9 cellular contexts compared by ENCODE assay signal in genomic region chr14:50533314-50533705, GRCh38. TPM values are rescaled to one million over a fixed set of nuclear protein-coding genes. Genes with fewer than 3 reads are reported as not detected.
DNase-seq lines count a peak whose midpoint lies in the region; ATAC-seq lines count a peak whose summit lies in the region.
"Had no signal": no experiment of that assay in that cellular context is flagged by ENCODE, and none has a peak within 500 bp of the region (broad histone marks: within the 10 kb centered on the region; RNA-seq: fewer than 3 reads in every experiment).

No MANE protein-coding gene starts in this region.

- peak overlapping the region; percentile 78 for H3K27ac Mint-ChIP-seq in T-helper 1 cell treated with Interleukin-12 subunit alpha and Interleukin-12 subunit beta and Interleukin-4 antibody, amounts not matched to agents 30 μg/mL and 1 μg/mL, for 36 hours

- peaks cover 2% of the 10 kb centered on the region for H3K36me3 Mint-ChIP-seq in T-helper 1 cell treated with Interleukin-12 subunit alpha and Interleukin-12 subunit beta and Interleukin-4 antibody, amounts not matched to agents 30 μg/mL and 1 μg/mL, for 36 hours (ENCODE audit: low read depth)

- ATAC-seq in HG02763 (IDR thresholded peaks at IDR 0.05; ENCODE audit: unreplicated experiment) (no peak), GM19023 (IDR thresholded peaks at IDR 0.05; ENCODE audit: unreplicated experiment) (no peak)

- no peak for DNase-seq in T-helper 1 cell
- peak; percentile 55 for DNase-seq in RPMI8226
- DNase-seq in HCEC 1CT, result no peak
- DNase-seq: NCI-H1092 treated with DMSO at 0.1 percent for 48 hours had no signal

- H3K4me3 Mint-ChIP-seq in T-helper 1 cell treated with Interleukin-12 subunit alpha and Interleukin-12 subunit beta and Interleukin-4 antibody, amounts not matched to agents 30 μg/mL and 1 μg/mL, for 36 hours, result peak overlapping the region; percentile 83

- H3K9me3 ChIP-seq in iPS-18c (ENCODE audit: control insufficient read depth, insufficient read depth, low read length), result no peaks in the 10 kb centered on the region

- peaks cover 25% of the 10 kb centered on the region for H3K4me1 Mint-ChIP-seq in T-helper 1 cell treated with Interleukin-12 subunit alpha and Interleukin-12 subunit beta and Interleukin-4 antibody, amounts not matched to agents 30 μg/mL and 1 μg/mL, for 36 hours (ENCODE audit: low read depth)

- H3K4me3 ChIP-seq in iPS-18c (ENCODE audit: insufficient read depth, low read depth, low read length), result peak overlapping the region; percentile 91

- peaks cover 26% of the 10 kb centered on the region for H3K27me3 Mint-ChIP-seq in T-helper 1 cell treated with Interleukin-12 subunit alpha and Interleukin-12 subunit beta and Interleukin-4 antibody, amounts not matched to agents 30 μg/mL and 1 μg/mL, for 36 hours (ENCODE audit: low read depth)

- peak overlapping the region; percentile 93 for H3K27ac ChIP-seq in temporal lobe (ENCODE audit: low read depth, low read length)

- no peaks in the 10 kb centered on the region for H3K9me3 Mint-ChIP-seq in T-helper 1 cell treated with Interleukin-12 subunit alpha and Interleukin-12 subunit beta and Interleukin-4 antibody, amounts not matched to agents 30 μg/mL and 1 μg/mL, for 36 hours

RNA-seq across cellular contexts. Expression of gene MAP4K5, which starts 0.9 kb away (rescaled TPM):
- 76.7 TPM for total RNA-seq in temporal lobe

RNA-seq across cellular contexts. Expression of gene ATL1, which starts 26.6 kb away (rescaled TPM):
- 70.6 TPM for total RNA-seq in temporal lobe
